9 cellular contexts compared by ENCODE assay signal in genomic region chr12:52582971-52583456, GRCh38. TPM values are rescaled to one million over a fixed set of nuclear protein-coding genes. Genes with fewer than 3 reads are reported as not detected.
DNase-seq lines count a peak whose midpoint lies in the region; ATAC-seq and TF ChIP-seq lines count a peak whose summit lies in the region.
"Had no signal": no experiment of that assay in that cellular context is flagged by ENCODE, and none has a peak within 500 bp of the region (broad histone marks: within the 10 kb centered on the region; RNA-seq: fewer than 3 reads in every experiment).

No MANE protein-coding gene starts in this region.

- no TSS peak for BruUV-seq in Panc1 (replicated peaks; lab: Mats Ljungman, UMichigan)

- intact Hi-C loops in Panc1 (cut with micrococcal nuclease; ENCODE audit: unreplicated experiment), result loop anchor here (2.0 to 10.0 kb wide), 2 partner anchors 288 to 438 kb away; no protein-coding TSS in a partner anchor

- TF ChIP-seq EP300 in Ishikawa (IDR thresholded peaks at IDR 0.05; ENCODE audit: borderline replicate concordance), result no peak
- TF ChIP-seq EP300 in suprapubic skin (IDR thresholded peaks at IDR 0.05), result no peak

- H3K9me3 ChIP-seq in Panc1 (ENCODE audit: control insufficient read depth, insufficient read depth, low read depth, low read length) (no peaks in the 10 kb centered on the region), neural progenitor cell (ENCODE audit: low read depth) (no peaks in the 10 kb centered on the region), suprapubic skin (no peaks in the 10 kb centered on the region)
- H3K9me3 ChIP-seq: SJSA1 had no signal

- in situ Hi-C loops in Panc1 (cut with HindIII; ENCODE audit: low pct_unique_long_range_greater_than_20kb, low sequenced_read_pairs), result no loop called here

- no peaks in the 10 kb centered on the region for H4K20me1 ChIP-seq in neural progenitor cell (ENCODE audit: low read depth)

- POLR2A ChIA-PET in Panc1 (lab: Charles Lee), result interaction anchor here (0.6 kb wide), 1 partner anchor 108 kb away, joined by 3 read pairs; no protein-coding TSS in a partner anchor

- WGBS in suprapubic skin, result 9% methylated on average over 7 of the region's 7 CpGs

- peak; percentile 84 for TF ChIP-seq CTCF in Panc1 (IDR thresholded peaks at IDR 0.05)
- TF ChIP-seq CTCF in fibroblast of villous mesenchyme (IDR thresholded peaks at IDR 0.05; ENCODE audit: insufficient read depth, low read depth, low read length), result peak; percentile 79
- TF ChIP-seq CTCF in neural progenitor cell (IDR thresholded peaks at IDR 0.05), result peak; percentile 72
- TF ChIP-seq CTCF in suprapubic skin (IDR thresholded peaks at IDR 0.05), result peak; percentile 55 to 73

- TF ChIP-seq POLR2A in suprapubic skin (IDR thresholded peaks at IDR 0.05), result no peak

- no peaks in the 10 kb centered on the region for H3F3A ChIP-seq in neural progenitor cell (ENCODE audit: low read depth)

- no peaks in the 10 kb centered on the region for H3K79me2 ChIP-seq in neural progenitor cell (ENCODE audit: low read depth)

- H3K27me3 Mint-ChIP-seq in activated T-helper 17 cell treated with anti-CD3 and anti-CD28 coated beads, Interleukin-2, amount 50 U/mL, for 72 hours, result peaks cover 5% of the 10 kb centered on the region
- H3K27me3 Mint-ChIP-seq in neural progenitor cell (ENCODE audit: insufficient read depth, low read depth), result peaks cover 13% of the 10 kb centered on the region

- H3K9me3 Mint-ChIP-seq in activated T-helper 17 cell treated with anti-CD3 and anti-CD28 coated beads, Interleukin-2, amount 50 U/mL, for 72 hours, result no peaks in the 10 kb centered on the region
- H3K9me3 Mint-ChIP-seq in neural progenitor cell, result no peaks in the 10 kb centered on the region

- peak overlapping the region; percentile 78 for H2AFZ ChIP-seq in neural progenitor cell (replicated peaks)

- H3K4me3 Mint-ChIP-seq in activated T-helper 17 cell treated with anti-CD3 and anti-CD28 coated beads, Interleukin-2, amount 50 U/mL, for 72 hours, result no peak overlapping the region
- no peak overlapping the region for H3K4me3 Mint-ChIP-seq in neural progenitor cell

- H3K27ac Mint-ChIP-seq in activated T-helper 17 cell treated with anti-CD3 and anti-CD28 coated beads, Interleukin-2, amount 50 U/mL, for 72 hours, result no peak overlapping the region
- no peak overlapping the region for H3K27ac Mint-ChIP-seq in neural progenitor cell

- TF ChIP-seq RAD21 in Ishikawa (IDR thresholded peaks at IDR 0.05; ENCODE audit: low read depth), result peak; percentile 98

- CTCF ChIA-PET in Panc1 (lab: Charles Lee), result interaction anchor here (0.6 to 1.6 kb wide), 4 partner anchors 15 to 287 kb away, joined by 3 to 5 read pairs (median 4); no protein-coding TSS in a partner anchor

- DNase-seq in DMS 273 (lab: John Stamatoyannopoulos, UW; ENCODE audit: unreplicated experiment) (peak; percentile 83), Panc1 (ENCODE audit: low read depth, low spot score) (peak; percentile 46), fibroblast of villous mesenchyme (ENCODE audit: low read depth) (peak; percentile 63), neural progenitor cell (ENCODE audit: low spot score) (peak; percentile 83), suprapubic skin (ENCODE audit: low spot score in 2 of 2) (no peak)

- no peaks in the 10 kb centered on the region for H3K36me3 Mint-ChIP-seq in activated T-helper 17 cell treated with anti-CD3 and anti-CD28 coated beads, Interleukin-2, amount 50 U/mL, for 72 hours (ENCODE audit: low read depth)
- no peaks in the 10 kb centered on the region for H3K36me3 Mint-ChIP-seq in neural progenitor cell

- H3K4me3 ChIP-seq in Panc1 (ENCODE audit: low read depth in 2 of 2, low read length in 2 of 2) (no peak overlapping the region), fibroblast of villous mesenchyme (ENCODE audit: low read depth, low read length) (no peak overlapping the region), neural progenitor cell (no peak overlapping the region), suprapubic skin (no peak overlapping the region)
- H3K4me3 ChIP-seq: SJSA1 had no signal

- no peak overlapping the region for H3K9ac ChIP-seq in neural progenitor cell

- H3K27me3 ChIP-seq in Panc1 (ENCODE audit: control insufficient read depth, insufficient read depth, low read length) (peaks cover 6% of the 10 kb centered on the region), neural progenitor cell (no peaks in the 10 kb centered on the region), suprapubic skin (no peaks in the 10 kb centered on the region)

- H3K4me1 ChIP-seq in Panc1 (ENCODE audit: control insufficient read depth, insufficient read depth, low read length) (no peaks in the 10 kb centered on the region), neural progenitor cell (peaks cover 4% of the 10 kb centered on the region), suprapubic skin (peaks cover 42% of the 10 kb centered on the region)
- H3K4me1 ChIP-seq: SJSA1 had no signal

- H3K4me2 ChIP-seq in neural progenitor cell, result peak overlapping the region; percentile 33

- H3K36me3 ChIP-seq in Panc1 (ENCODE audit: control insufficient read depth, insufficient read depth, low read length) (no peaks in the 10 kb centered on the region), neural progenitor cell (no peaks in the 10 kb centered on the region), suprapubic skin (no peaks in the 10 kb centered on the region)
- H3K36me3 ChIP-seq: SJSA1 had no signal

- no peak overlapping the region for H3K27ac ChIP-seq in Panc1 (ENCODE audit: low read length)
- H3K27ac ChIP-seq in neural progenitor cell, result no peak overlapping the region
- peak overlapping the region; percentile 74 for H3K27ac ChIP-seq in suprapubic skin
- H3K27ac ChIP-seq: SJSA1 had no signal

- ATAC-seq in Panc1 (peak; percentile 92), HG02870 (IDR thresholded peaks at IDR 0.05; ENCODE audit: unreplicated experiment) (no peak)
- ATAC-seq in activated T-helper 17 cell treated with anti-CD3 and anti-CD28 coated beads, Interleukin-2, amount 50 U/mL, for 72 hours (replicated peaks), result peak; percentile 73

- H3K4me1 Mint-ChIP-seq in activated T-helper 17 cell treated with anti-CD3 and anti-CD28 coated beads, Interleukin-2, amount 50 U/mL, for 72 hours, result peaks cover 10% of the 10 kb centered on the region
- peaks cover 2% of the 10 kb centered on the region for H3K4me1 Mint-ChIP-seq in neural progenitor cell

TF ChIP-seq in Ishikawa, 13 proteins besides CTCF, POLR2A, EP300 and RAD21:
- TF ChIP-seq NFIC (IDR thresholded peaks at IDR 0.05) (no peak), FOXM1 (IDR thresholded peaks at IDR 0.05; ENCODE audit: borderline replicate concordance, low read depth) (no peak), USF1 (IDR thresholded peaks at IDR 0.05) (no peak), CREB1 (IDR thresholded peaks at IDR 0.05; ENCODE audit: low read depth) (no peak)

RNA-seq across cellular contexts. Expression of gene KRT74, which starts 9.4 kb away (rescaled TPM):
- total RNA-seq in Panc1 (2021; ENCODE audit: unreplicated experiment) (not detected), fibroblast of villous mesenchyme (not detected in 2 replicates), neural progenitor cell (ENCODE audit: low replicate concordance) (not detected in 2 replicates), suprapubic skin (10 to 100 TPM in 3 of 4 donors, 1 to 10 TPM in 1; 2.0 to 44.4 (median 21.2) TPM)
- not detected for polyA plus RNA-seq in Panc1 (2012; ENCODE audit: insufficient read length)
- not detected for total RNA-seq in activated T-helper 17 cell treated with anti-CD3 and anti-CD28 coated beads, Interleukin-2, amount 50 U/mL, for 72 hours
- total RNA-seq: SJSA1 had no signal

RNA-seq across cellular contexts. Expression of gene KRT72, which starts 18.2 kb away (rescaled TPM):
- total RNA-seq in Panc1 (2021; ENCODE audit: unreplicated experiment) (not detected), fibroblast of villous mesenchyme (not detected in 2 replicates), neural progenitor cell (ENCODE audit: low replicate concordance) (not detected in 2 replicates), suprapubic skin (10 to 100 TPM in 1 of 4 donors, 1 to 10 TPM in 3; 2.0 to 19.2 (median 8.8) TPM)
- not detected for polyA plus RNA-seq in Panc1 (2012; ENCODE audit: insufficient read length)
- not detected for total RNA-seq in activated T-helper 17 cell treated with anti-CD3 and anti-CD28 coated beads, Interleukin-2, amount 50 U/mL, for 72 hours
- total RNA-seq: SJSA1 had no signal

RNA-seq across cellular contexts. Expression of gene KRT71, which starts 30.1 kb away (rescaled TPM):
- total RNA-seq in Panc1 (2021; ENCODE audit: unreplicated experiment), result not detected
- not detected for polyA plus RNA-seq in Panc1 (2012; ENCODE audit: insufficient read length)
- not detected for total RNA-seq in activated T-helper 17 cell treated with anti-CD3 and anti-CD28 coated beads, Interleukin-2, amount 50 U/mL, for 72 hours
- total RNA-seq in fibroblast of villous mesenchyme, result not detected in 2 replicates
- not detected in 2 replicates for total RNA-seq in neural progenitor cell (ENCODE audit: low replicate concordance)
- total RNA-seq in suprapubic skin, result 100 to 1,000 TPM in 1 of 4 donors, 10 to 100 TPM in 2, 1 to 10 TPM in 1; 5.5 to 231 (median 70.8) TPM
- total RNA-seq: SJSA1 had no signal

RNA-seq across cellular contexts. Expression of gene KRT73, which starts 35.3 kb away (rescaled TPM):
- total RNA-seq in Panc1 (2021; ENCODE audit: unreplicated experiment), result not detected
- not detected for polyA plus RNA-seq in Panc1 (2012; ENCODE audit: insufficient read length)
- not detected for total RNA-seq in activated T-helper 17 cell treated with anti-CD3 and anti-CD28 coated beads, Interleukin-2, amount 50 U/mL, for 72 hours
- not detected in 2 replicates for total RNA-seq in fibroblast of villous mesenchyme
- not detected in 2 replicates for total RNA-seq in neural progenitor cell (ENCODE audit: low replicate concordance)
- 10 to 100 TPM in 3 of 4 donors, 1 to 10 TPM in 1; 8.7 to 27.4 (median 17.5) TPM for total RNA-seq in suprapubic skin
- total RNA-seq: SJSA1 had no signal

Comparison
In these comparisons a context has a peak if more than half of its experiments do, and no peak if none do; other contexts are left out.
1. DNase-seq: peak in DMS 273 (single experiment), Panc1 (single experiment), fibroblast of villous mesenchyme (single experiment) and neural progenitor cell (single experiment); none in suprapubic skin (0 of 2).
2. Peak in every context shown above with its lines, with median percentiles within 50 percentile points of each other: CTCF ChIP-seq.